8 cellular contexts compared by ENCODE assay signal in the genomic region with DNA sequence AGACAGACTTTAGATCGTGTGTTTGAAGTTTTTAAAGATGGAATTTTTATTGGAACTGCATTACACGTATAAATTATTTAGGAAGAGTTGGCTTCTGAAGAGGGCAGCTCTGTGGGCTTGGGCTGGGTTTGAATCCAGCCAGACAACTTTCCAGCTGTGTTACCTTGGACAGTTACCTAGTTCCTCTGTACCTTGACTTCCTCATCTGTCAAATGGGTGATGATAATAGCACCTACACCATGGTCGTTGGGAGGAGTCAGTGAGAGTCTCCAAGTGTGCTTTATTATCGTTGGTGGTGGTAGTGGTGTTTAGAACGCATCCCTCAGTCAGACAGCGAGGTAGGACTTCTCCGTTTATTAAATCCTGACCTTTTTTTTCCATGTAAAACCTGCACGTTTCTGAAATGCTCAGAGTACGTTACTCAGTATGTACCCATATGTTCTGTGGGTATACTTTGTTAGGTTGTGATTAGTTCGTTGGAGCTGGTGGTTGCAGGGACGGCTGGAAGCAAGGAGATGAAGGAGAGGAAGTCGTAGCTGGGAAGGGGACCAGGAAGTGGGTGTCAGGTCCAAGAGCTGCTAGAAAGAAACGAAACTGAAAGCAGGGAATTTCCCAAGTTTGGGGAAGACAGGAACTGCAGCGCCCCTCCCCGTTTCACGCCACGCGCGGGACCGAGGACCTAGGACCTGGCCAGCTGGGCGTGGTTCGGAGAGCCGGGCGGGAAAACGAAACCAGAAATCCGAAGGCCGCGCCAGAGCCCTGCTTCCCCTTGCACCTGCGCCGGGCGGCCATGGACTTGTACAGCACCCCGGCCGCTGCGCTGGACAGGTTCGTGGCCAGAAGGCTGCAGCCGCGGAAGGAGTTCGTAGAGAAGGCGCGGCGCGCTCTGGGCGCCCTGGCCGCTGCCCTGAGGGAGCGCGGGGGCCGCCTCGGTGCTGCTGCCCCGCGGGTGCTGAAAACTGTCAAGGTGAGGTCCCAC. TPM values are rescaled to one million over a fixed set of nuclear protein-coding genes. Genes with fewer than 3 reads are reported as not detected.
DNase-seq lines count a peak whose midpoint lies in the region; ATAC-seq and TF ChIP-seq lines count a peak whose summit lies in the region.

A gene with protein sequence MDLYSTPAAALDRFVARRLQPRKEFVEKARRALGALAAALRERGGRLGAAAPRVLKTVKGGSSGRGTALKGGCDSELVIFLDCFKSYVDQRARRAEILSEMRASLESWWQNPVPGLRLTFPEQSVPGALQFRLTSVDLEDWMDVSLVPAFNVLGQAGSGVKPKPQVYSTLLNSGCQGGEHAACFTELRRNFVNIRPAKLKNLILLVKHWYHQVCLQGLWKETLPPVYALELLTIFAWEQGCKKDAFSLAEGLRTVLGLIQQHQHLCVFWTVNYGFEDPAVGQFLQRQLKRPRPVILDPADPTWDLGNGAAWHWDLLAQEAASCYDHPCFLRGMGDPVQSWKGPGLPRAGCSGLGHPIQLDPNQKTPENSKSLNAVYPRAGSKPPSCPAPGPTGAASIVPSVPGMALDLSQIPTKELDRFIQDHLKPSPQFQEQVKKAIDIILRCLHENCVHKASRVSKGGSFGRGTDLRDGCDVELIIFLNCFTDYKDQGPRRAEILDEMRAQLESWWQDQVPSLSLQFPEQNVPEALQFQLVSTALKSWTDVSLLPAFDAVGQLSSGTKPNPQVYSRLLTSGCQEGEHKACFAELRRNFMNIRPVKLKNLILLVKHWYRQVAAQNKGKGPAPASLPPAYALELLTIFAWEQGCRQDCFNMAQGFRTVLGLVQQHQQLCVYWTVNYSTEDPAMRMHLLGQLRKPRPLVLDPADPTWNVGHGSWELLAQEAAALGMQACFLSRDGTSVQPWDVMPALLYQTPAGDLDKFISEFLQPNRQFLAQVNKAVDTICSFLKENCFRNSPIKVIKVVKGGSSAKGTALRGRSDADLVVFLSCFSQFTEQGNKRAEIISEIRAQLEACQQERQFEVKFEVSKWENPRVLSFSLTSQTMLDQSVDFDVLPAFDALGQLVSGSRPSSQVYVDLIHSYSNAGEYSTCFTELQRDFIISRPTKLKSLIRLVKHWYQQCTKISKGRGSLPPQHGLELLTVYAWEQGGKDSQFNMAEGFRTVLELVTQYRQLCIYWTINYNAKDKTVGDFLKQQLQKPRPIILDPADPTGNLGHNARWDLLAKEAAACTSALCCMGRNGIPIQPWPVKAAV (plus strand): TSS at position 734 of the 979 bp plus-strand sequence. CDS start 57 bp downstream, at position 791.

- H3K9me1 ChIP-seq in IMR-90 (ENCODE audit: insufficient read depth, low read length), result no peaks in the 10 kb centered on the region

- H4K91ac ChIP-seq in IMR-90 (ENCODE audit: insufficient read depth, low read depth, low read length), result peak within 1 kb of the TSS; percentile 58

- 0 out of 3 replicates have a peak within 1 kb of the TSS, but pooled peaks have one; percentile 33 for H2BK15ac ChIP-seq in IMR-90 (ENCODE audit: low read depth, low read length)

- H3K27ac ChIP-seq in IMR-90 (ENCODE audit: insufficient read depth, low read length) (peak within 1 kb of the TSS; percentile 10; the same call in 1 of the 2 replicates), right atrium auricular region (peak within 1 kb of the TSS; percentile 63 to 68), urinary bladder (ENCODE audit: low read depth) (peak within 1 kb of the TSS; percentile 53)

- peak within 1 kb of the TSS; percentile 68 for H4K5ac ChIP-seq in IMR-90 (ENCODE audit: low read depth, low read length)

- CTCF ChIA-PET in IMR-90 (lab: Yijun Ruan, JAX), result no interaction called here

- H3K36me3 ChIP-seq in IMR-90 (ENCODE audit: control insufficient read depth, insufficient read depth, low read length) (no peaks in the 10 kb centered on the region), right atrium auricular region (no peaks in the 10 kb centered on the region), urinary bladder (ENCODE audit: insufficient read depth) (no peaks in the 10 kb centered on the region)

- H3K4me1 ChIP-seq in IMR-90 (ENCODE audit: control insufficient read depth, insufficient read depth, low read length) (peaks cover 2% of the 10 kb centered on the region), right atrium auricular region (peaks cover 0 to 22% of the 10 kb centered on the region in 2 donors), urinary bladder (ENCODE audit: insufficient read depth) (no peaks in the 10 kb centered on the region)

- peak within 1 kb of the TSS; percentile 99 for H2AFZ ChIP-seq in IMR-90 (replicated peaks; ENCODE audit: low read length, poor library complexity)

- no peaks in the 10 kb centered on the region for H3K27me3 Mint-ChIP-seq in T-helper 1 cell treated with Interleukin-12 subunit alpha and Interleukin-12 subunit beta and Interleukin-4 antibody, amounts not matched to agents 30 μg/mL and 1 μg/mL, for 36 hours (ENCODE audit: low read depth)

- H4K8ac ChIP-seq in IMR-90 (ENCODE audit: low read depth in 2 of 2, low read length in 2 of 2), result peak within 1 kb of the TSS; percentile 70 to 98

- WGBS in IMR-90 (ENCODE audit: extremely low coverage in 2 of 2, insufficient read length in 1 of 2), 2 experiments, result 0 to 100% methylated on average over 1 to 12 of the region's 50 CpGs
- 6% methylated on average over 50 of the region's 50 CpGs for WGBS in urinary bladder

- H2BK120ac ChIP-seq in IMR-90 (ENCODE audit: low read depth, low read length), result peak within 1 kb of the TSS; percentile 41

- POLR2A ChIA-PET in IMR-90 (lab: Charles Lee; ENCODE audit: unreplicated experiment), result no interaction called here

- peaks cover 43% of the 10 kb centered on the region for H3K4me1 Mint-ChIP-seq in T-helper 1 cell treated with Interleukin-12 subunit alpha and Interleukin-12 subunit beta and Interleukin-4 antibody, amounts not matched to agents 30 μg/mL and 1 μg/mL, for 36 hours (ENCODE audit: low read depth)

- no peak within 1 kb of the TSS for H2AK5ac ChIP-seq in IMR-90 (ENCODE audit: low read depth, low read length)

- 0 out of 2 replicates have a peak within 1 kb of the TSS, but pooled peaks have one; percentile 6 for H3K18ac ChIP-seq in IMR-90 (ENCODE audit: low read depth, low read length)

- H3K4ac ChIP-seq in IMR-90 (ENCODE audit: low read depth, low read length), result peak within 1 kb of the TSS; percentile 71

- no peak for TF ChIP-seq POLR2A in IMR-90 (IDR thresholded peaks at IDR 0.05; ENCODE audit: low read depth, low read length)

- H3K9me3 Mint-ChIP-seq in T-helper 1 cell treated with Interleukin-12 subunit alpha and Interleukin-12 subunit beta and Interleukin-4 antibody, amounts not matched to agents 30 μg/mL and 1 μg/mL, for 36 hours, result no peaks in the 10 kb centered on the region

- peaks cover 25% of the 10 kb centered on the region for H3K36me3 Mint-ChIP-seq in T-helper 1 cell treated with Interleukin-12 subunit alpha and Interleukin-12 subunit beta and Interleukin-4 antibody, amounts not matched to agents 30 μg/mL and 1 μg/mL, for 36 hours (ENCODE audit: low read depth)

- intact Hi-C loops in IMR-90 (cut with micrococcal nuclease), result no loop called here

- in situ Hi-C loops in IMR-90 (cut with MboI; ENCODE audit: low sequenced_read_pairs), result no loop called here

- H3K9ac ChIP-seq in IMR-90 (ENCODE audit: low read depth, low read length), result peak within 1 kb of the TSS; percentile 60

- peak within 1 kb of the TSS; percentile 67; the same call in 1 of the 2 replicates for H3K14ac ChIP-seq in IMR-90 (replicated peaks; ENCODE audit: low read depth, low read length)

- H3K9me3 ChIP-seq in IMR-90 (ENCODE audit: control insufficient read depth, insufficient read depth, low read length) (no peaks in the 10 kb centered on the region), right atrium auricular region (no peaks in the 10 kb centered on the region)

- H3K27ac Mint-ChIP-seq in T-helper 1 cell treated with Interleukin-12 subunit alpha and Interleukin-12 subunit beta and Interleukin-4 antibody, amounts not matched to agents 30 μg/mL and 1 μg/mL, for 36 hours, result peak within 1 kb of the TSS; percentile 91

- H3K4me3 ChIP-seq in IMR-90 (ENCODE audit: insufficient read depth, low read depth, low read length), result peak within 1 kb of the TSS; percentile 64
- peak within 1 kb of the TSS; percentile 59 to 72 for H3K4me3 ChIP-seq in right atrium auricular region
- H3K4me3 ChIP-seq in urinary bladder (ENCODE audit: low read depth, low read length), result peak within 1 kb of the TSS; percentile 62

- H2BK20ac ChIP-seq in IMR-90 (ENCODE audit: low read depth, low read length), result 0 out of 2 replicates have a peak within 1 kb of the TSS, but pooled peaks have one; percentile 21

- TF ChIP-seq RAD21 in IMR-90 (IDR thresholded peaks at IDR 0.05; ENCODE audit: low read length), result no peak

- peak within 1 kb of the TSS; percentile 84 for H3K4me3 Mint-ChIP-seq in T-helper 1 cell treated with Interleukin-12 subunit alpha and Interleukin-12 subunit beta and Interleukin-4 antibody, amounts not matched to agents 30 μg/mL and 1 μg/mL, for 36 hours

- H2AK9ac ChIP-seq in IMR-90 (replicated peaks; ENCODE audit: low read depth, low read length, poor library complexity), result peak within 1 kb of the TSS; percentile 31

- TF ChIP-seq CTCF in IMR-90 (conservative IDR thresholded peaks at IDR 0.05; ENCODE audit: low read depth, low read length) (no peak), right atrium auricular region (IDR thresholded peaks at IDR 0.05) (no peak)

- peak; percentile 7 for DNase-seq in NK-92 treated with Interleukin-12 subunit alpha and Interleukin-12 subunit beta, amount 100 ng/mL, for 24 hours (lab: John Stamatoyannopoulos, UW)
- DNase-seq in NK-92 (lab: John Stamatoyannopoulos, UW; ENCODE audit: unreplicated experiment), result no peak
- peak; percentile 79 for DNase-seq in IMR-90
- peak in 43 of 58 donors; percentile 8 to 55 (median 28) for DNase-seq in anterior cingulate cortex (lab: John Stamatoyannopoulos, UW)
- DNase-seq in right atrium auricular region (ENCODE audit: low spot score), result peak; percentile 88
- DNase-seq in putamen (ENCODE audit: low spot score), result peak; percentile 32

- peak within 1 kb of the TSS; percentile 86 for H3K4me2 ChIP-seq in IMR-90 (ENCODE audit: low read depth, low read length)

- peak; percentile 88 for ATAC-seq in IMR-90 (ENCODE audit: low read depth)

- no TSS peak for BruUV-seq in IMR-90 (replicated peaks; lab: Mats Ljungman, UMichigan)

- H3K23ac ChIP-seq in IMR-90 (ENCODE audit: low read depth, low read length), result peak within 1 kb of the TSS; percentile 16; the same call in 1 of the 2 replicates

- no peaks in the 10 kb centered on the region for H4K20me1 ChIP-seq in IMR-90 (ENCODE audit: insufficient read depth, low read length)

- no peak within 1 kb of the TSS for H2BK5ac ChIP-seq in IMR-90 (ENCODE audit: low read depth, low read length, poor library complexity, severe bottlenecking)

- peaks cover 0 to 7% of the 10 kb centered on the region in 2 experiments; a peak in 1 of 4 replicates for H3K79me1 ChIP-seq in IMR-90 (ENCODE audit: low read depth in 1 of 2, low read length in 2 of 2)

- dilution Hi-C loops in IMR-90 (cut with HindIII; ENCODE audit: low sequenced_read_pairs, unreplicated experiment), result no loop called here

- H3K56ac ChIP-seq in IMR-90 (ENCODE audit: extremely low read depth, insufficient read depth, low read length), result peak within 1 kb of the TSS; percentile 69

- H3K27me3 ChIP-seq in IMR-90 (ENCODE audit: control insufficient read depth, insufficient read depth, low read length) (no peaks in the 10 kb centered on the region), right atrium auricular region (no peaks in the 10 kb centered on the region)

RNA-seq across cellular contexts. Expression of the gene that starts here (rescaled TPM):
- 4.1 and 4.4 TPM in 2 replicates for total RNA-seq in IMR-90 (2012; rRNA removed)
- 6.9 and 7.8 TPM in 2 replicates for polyA plus RNA-seq in IMR-90 (2012; rRNA removed)
- polyA plus RNA-seq in IMR-90 (2012; cell fraction: cytosol; rRNA removed), result 3.8 and 4.8 TPM in 2 replicates
- polyA plus RNA-seq in IMR-90 (2012; cell fraction: nucleus; rRNA removed; ENCODE audit: low replicate concordance), result 8.1 and 9.3 TPM in 2 replicates
- 1 to 10 TPM; 2.7 to 5.8 TPM for total RNA-seq in right atrium auricular region
- total RNA-seq in urinary bladder, result 11.3 TPM
- polyA plus RNA-seq in urinary bladder, result 9.6 TPM

Comparison
In these comparisons a context has a peak if more than half of its experiments do, and no peak if none do; other contexts are left out.
1. H3K27ac ChIP-seq: peak in every context shown above with its lines; median percentile 66 in right atrium auricular region; 53 in urinary bladder; 10 in IMR-90.